8 cellular contexts compared by ENCODE assay signal in the genomic region with DNA sequence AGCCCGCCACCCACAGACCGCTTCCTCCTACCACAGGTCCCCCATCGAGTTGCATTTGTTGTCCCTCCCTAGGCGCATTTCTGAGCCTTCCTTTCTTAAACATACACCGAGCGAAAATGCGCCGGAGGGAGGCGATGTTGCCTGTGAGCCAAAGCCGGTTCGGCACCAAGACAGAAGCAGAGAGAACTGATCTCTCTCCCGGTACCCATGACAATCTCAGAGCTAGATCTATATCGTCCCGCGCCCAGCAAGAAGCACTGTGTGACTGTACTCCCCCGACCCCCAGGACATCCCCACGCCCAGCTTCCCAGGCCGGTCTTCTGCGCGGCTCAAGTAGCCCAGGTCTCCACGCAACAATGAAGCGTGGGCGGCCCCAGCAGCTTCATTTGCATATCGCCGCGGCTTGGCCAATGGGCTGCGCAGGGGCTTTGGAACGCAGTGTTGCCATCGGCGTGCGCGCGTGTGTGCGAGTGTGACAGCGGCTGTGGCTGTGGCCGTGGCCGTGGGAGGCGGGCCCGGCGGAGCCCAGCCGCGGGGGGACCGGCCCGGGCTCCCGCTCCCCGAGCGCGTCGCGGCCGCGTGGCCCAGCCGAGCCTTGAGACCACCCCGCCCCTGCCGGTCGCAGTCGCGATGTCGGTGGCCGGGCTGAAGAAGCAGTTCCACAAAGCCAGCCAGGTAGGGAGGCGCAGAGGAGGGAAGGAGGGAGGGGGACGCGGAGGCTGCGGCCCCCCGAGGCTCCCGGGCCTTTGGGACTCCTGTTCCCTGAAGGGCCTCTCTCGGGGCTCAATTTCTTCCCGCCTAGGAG. TPM values are rescaled to one million over a fixed set of nuclear protein-coding genes. Genes with fewer than 3 reads are reported as not detected.
DNase-seq lines count a peak whose midpoint lies in the region; ATAC-seq, FAIRE-seq and TF ChIP-seq lines count a peak whose summit lies in the region.

A gene with protein sequence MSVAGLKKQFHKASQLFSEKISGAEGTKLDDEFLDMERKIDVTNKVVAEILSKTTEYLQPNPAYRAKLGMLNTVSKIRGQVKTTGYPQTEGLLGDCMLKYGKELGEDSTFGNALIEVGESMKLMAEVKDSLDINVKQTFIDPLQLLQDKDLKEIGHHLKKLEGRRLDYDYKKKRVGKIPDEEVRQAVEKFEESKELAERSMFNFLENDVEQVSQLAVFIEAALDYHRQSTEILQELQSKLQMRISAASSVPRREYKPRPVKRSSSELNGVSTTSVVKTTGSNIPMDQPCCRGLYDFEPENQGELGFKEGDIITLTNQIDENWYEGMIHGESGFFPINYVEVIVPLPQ (plus strand): TSS at position 438 of the 805 bp plus-strand sequence. CDS start 193 bp downstream, at position 631.

- peak within 1 kb of the TSS; percentile 85 for H3K4me2 ChIP-seq in skeletal muscle satellite cell (ENCODE audit: low read length)

- peak; percentile 32 for DNase-seq in D721Med (ENCODE audit: insufficient read length, low spot score)
- DNase-seq in UCSD-AML1 (lab: John Stamatoyannopoulos, UW; ENCODE audit: unreplicated experiment), result peak; percentile 91
- DNase-seq in chondrocyte (ENCODE audit: low spot score), result no peak
- peak; percentile 90 for DNase-seq in inferior parietal cortex (ENCODE audit: extremely low spot score)

- no peaks in the 10 kb centered on the region for H3K9me3 Mint-ChIP-seq in chondrocyte (ENCODE audit: low read depth)

- peaks cover 17% of the 10 kb centered on the region for H3K4me1 Mint-ChIP-seq in chondrocyte (ENCODE audit: low read depth)

- H3K4me3 Mint-ChIP-seq in chondrocyte (ENCODE audit: unreplicated experiment), result peak within 1 kb of the TSS; percentile 87

- H3K27me3 Mint-ChIP-seq in chondrocyte (ENCODE audit: low read depth), result peaks cover 30% of the 10 kb centered on the region

- no peak within 1 kb of the TSS for H3K27ac ChIP-seq in HUES6 (ENCODE audit: low read depth, low read length)

- H3K36me3 ChIP-seq in HUES6 (ENCODE audit: control insufficient read depth, insufficient read depth, low read length) (no peaks in the 10 kb centered on the region), skeletal muscle satellite cell (ENCODE audit: insufficient read depth, low read length) (no peaks in the 10 kb centered on the region)

- ATAC-seq in HG03045 (IDR thresholded peaks at IDR 0.05; ENCODE audit: unreplicated experiment) (no peak), HG03439 (IDR thresholded peaks at IDR 0.05; ENCODE audit: unreplicated experiment) (no peak)

- H3K27me3 ChIP-seq in HUES6 (ENCODE audit: control insufficient read depth, insufficient read depth, low read length) (peaks cover 15% of the 10 kb centered on the region), skeletal muscle satellite cell (ENCODE audit: control insufficient read depth, insufficient read depth, low read length) (peaks cover 25% of the 10 kb centered on the region)

- H3K4me1 ChIP-seq in HUES6 (ENCODE audit: control insufficient read depth, insufficient read depth, low read length) (peaks cover 14% of the 10 kb centered on the region), skeletal muscle satellite cell (ENCODE audit: control insufficient read depth, insufficient read depth, low read length) (peaks cover 9% of the 10 kb centered on the region)

- H3K36me3 Mint-ChIP-seq in chondrocyte (ENCODE audit: low read depth), result no peaks in the 10 kb centered on the region

- H3K27ac Mint-ChIP-seq in chondrocyte (ENCODE audit: unreplicated experiment), result peak within 1 kb of the TSS; percentile 14

- H3K9me3 ChIP-seq in HUES6 (ENCODE audit: control insufficient read depth, insufficient read depth, low read depth, low read length) (no peaks in the 10 kb centered on the region), skeletal muscle satellite cell (replicated peaks; ENCODE audit: low read length) (no peaks in the 10 kb centered on the region)

- FAIRE-seq in D721Med (lab: Jason Lieb, UNC), result no peak

- H3K9ac ChIP-seq in HUES6 (ENCODE audit: low read length) (peak within 1 kb of the TSS; percentile 51), skeletal muscle satellite cell (ENCODE audit: low read depth, low read length) (peak within 1 kb of the TSS; percentile 4)

- peak within 1 kb of the TSS; percentile 65 for H3K4me3 ChIP-seq in HUES6 (ENCODE audit: low read depth, low read length)
- H3K4me3 ChIP-seq in skeletal muscle satellite cell (ENCODE audit: low read length), result peak within 1 kb of the TSS; percentile 69

- TF ChIP-seq CTCF in D721Med (IDR thresholded peaks at IDR 0.05; ENCODE audit: insufficient read depth, missing control alignments) (peak; percentile 53), chondrocyte (IDR thresholded peaks at IDR 0.05) (peak; percentile 73)

RNA-seq across cellular contexts. Expression of the gene that starts here (rescaled TPM):
- total RNA-seq in chondrocyte, result not detected in 3 replicates
- total RNA-seq in skeletal muscle satellite cell (2012; rRNA removed), result not detected in 2 replicates
